ENCODE assay signal across 7 cellular contexts in the genomic region with DNA sequence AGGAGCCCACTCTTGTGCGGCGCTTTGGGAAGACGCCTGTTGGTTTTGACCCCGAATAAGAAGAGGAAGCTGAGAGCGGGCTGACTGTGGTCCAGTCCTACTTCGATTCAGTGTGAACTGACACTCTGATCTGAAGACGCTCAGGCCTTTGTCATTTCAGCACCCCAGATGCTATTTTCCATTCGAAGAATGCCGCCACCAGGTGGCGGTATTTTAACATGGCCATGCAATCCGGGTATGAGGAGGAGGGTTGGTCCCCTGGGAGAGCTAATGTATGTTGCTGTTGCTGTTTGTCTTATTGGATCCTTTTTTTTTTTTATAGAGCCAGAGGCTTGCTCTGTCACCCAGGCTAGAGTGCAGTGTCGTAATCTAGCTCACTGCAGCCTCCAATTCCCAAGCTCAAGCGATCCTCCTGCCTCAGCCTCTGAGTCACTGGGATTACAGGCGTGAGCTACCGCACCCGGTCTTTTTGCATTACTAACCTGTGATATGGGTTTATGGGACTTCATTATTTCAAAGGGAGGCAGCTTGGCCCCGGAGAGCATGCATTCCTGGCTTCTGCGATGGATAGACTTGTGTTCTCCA. TPM values are rescaled to one million over a fixed set of nuclear protein-coding genes. Genes with fewer than 3 reads are reported as not detected.
A peak's percentile ranks its signal among the peaks of the same experiment; 100 is the strongest.
DNase-seq lines count a peak whose midpoint lies in the region; ATAC-seq, FAIRE-seq and TF ChIP-seq lines count a peak whose summit lies in the region.

No MANE protein-coding gene starts in this region.

- peak overlapping the region; percentile 98 for H3K27ac ChIP-seq in keratinocyte (ENCODE audit: control insufficient read depth, insufficient read depth, low read length)

- TF ChIP-seq CTCF in WTC11 (IDR thresholded peaks at IDR 0.05): peak; percentile 82
- TF ChIP-seq CTCF in keratinocyte (optimal IDR thresholded peaks at IDR 0.05 in 1 of 3, IDR thresholded peaks at IDR 0.05 in 1 of 3, conservative IDR thresholded peaks at IDR 0.05 in 1 of 3; ENCODE audit: extremely low read depth in 1 of 3, insufficient read depth in 2 of 3, low read length in 3 of 3): peak; percentile 76 to 82 (median 80)

- peak; percentile 84 for FAIRE-seq in keratinocyte (lab: Jason Lieb, UNC)

- H3K4me2 ChIP-seq in keratinocyte (ENCODE audit: control insufficient read depth, extremely low read depth, insufficient read depth, low read depth, low read length): peak overlapping the region; percentile 100

- peaks cover 15% of the 10 kb centered on the region for H3K4me1 ChIP-seq in keratinocyte (ENCODE audit: control insufficient read depth, extremely low read depth, insufficient read depth, low read length)

- H3K9ac ChIP-seq in keratinocyte (ENCODE audit: control insufficient read depth, extremely low read depth, insufficient read depth, low read length): peak overlapping the region; percentile 95

- H3K27me3 ChIP-seq in keratinocyte (ENCODE audit: control insufficient read depth, extremely low read depth, insufficient read depth, low read length): no peaks in the 10 kb centered on the region

- H4K20me1 ChIP-seq in keratinocyte (ENCODE audit: control insufficient read depth, extremely low read depth, insufficient read depth, low read length): no peaks in the 10 kb centered on the region

- H3K4me3 ChIP-seq in keratinocyte (ENCODE audit: control insufficient read depth in 2 of 3, extremely low read depth in 1 of 3, insufficient read depth in 2 of 3, low read depth in 1 of 3, low read length in 3 of 3): peak overlapping the region; percentile 43 to 100 (median 88)

- H3K27me3 Mint-ChIP-seq in WTC11 (ENCODE audit: low read depth): peaks cover 2% of the 10 kb centered on the region; the same call in 1 of the 2 replicates

- no peaks in the 10 kb centered on the region for H3K9me3 Mint-ChIP-seq in WTC11

- H3K9me3 ChIP-seq in keratinocyte (ENCODE audit: control insufficient read depth, low read depth, low read length): no peaks in the 10 kb centered on the region

- TF ChIP-seq POLR2A in GM18505 (IDR thresholded peaks at IDR 0.05; ENCODE audit: borderline replicate concordance, extremely low read depth, insufficient read depth, insufficient read length): no peak

- CTCF ChIA-PET in WTC11 (lab: Charles Lee): interaction anchor here (0.6 to 4.5 kb wide), 58 partner anchors 8 to 624 kb away, joined by 3 to 90 read pairs (median 5); a partner anchor contains a TSS

- DNase-seq in NCI-H2196 treated with DMSO at 0.1 percent for 48 hours (lab: John Stamatoyannopoulos, UW; ENCODE audit: unreplicated experiment): peak; percentile 77
- DNase-seq in WTC11 (ENCODE audit: low spot score): peak; percentile 87
- DNase-seq in central memory CD4-positive, alpha-beta T cell: peak; percentile 77
- DNase-seq in keratinocyte (ENCODE audit: low read depth, low spot score): peak; percentile 58
- peak; percentile 73 to 81 for DNase-seq in stimulated activated CD4-positive, alpha-beta T cell treated with anti-CD3 and anti-CD28 coated beads, Interleukin-15, amount 100 ng/mL, for 1 hour (ENCODE audit: low read depth in 1 of 2, low spot score in 1 of 2)

- H3K9me1 ChIP-seq in keratinocyte (ENCODE audit: control insufficient read depth, extremely low read depth, insufficient read depth, low read length): no peaks in the 10 kb centered on the region

- ATAC-seq in GM18505 (IDR thresholded peaks at IDR 0.05; ENCODE audit: unreplicated experiment) (peak; percentile 40), HG03175 (IDR thresholded peaks at IDR 0.05; ENCODE audit: unreplicated experiment) (peak; percentile 32), WTC11 (peak; percentile 32)

- H2AFZ ChIP-seq in keratinocyte (ENCODE audit: control insufficient read depth, low read length): peak overlapping the region; percentile 94

- peaks cover 3 to 23% of the 10 kb centered on the region in 2 experiments for H3K36me3 ChIP-seq in keratinocyte (ENCODE audit: control insufficient read depth in 2 of 2, extremely low read depth in 1 of 2, insufficient read depth in 2 of 2, low read length in 2 of 2)

- peaks cover 8% of the 10 kb centered on the region; the same call in 1 of the 2 replicates for H3K4me1 Mint-ChIP-seq in WTC11

- POLR2A ChIA-PET in WTC11 (lab: Charles Lee): interaction anchor here (0.5 to 2.1 kb wide), 19 partner anchors 9 to 551 kb away, joined by 3 to 13 read pairs (median 4); a partner anchor contains a TSS

- peak overlapping the region; percentile 99 for H3K27ac Mint-ChIP-seq in WTC11

- peaks cover 23% of the 10 kb centered on the region for H3K36me3 Mint-ChIP-seq in WTC11

- H3K4me3 Mint-ChIP-seq in WTC11: peak overlapping the region; percentile 88

- H3K79me2 ChIP-seq in keratinocyte (ENCODE audit: control insufficient read depth, insufficient read depth, low read length): peaks cover 30% of the 10 kb centered on the region

- dilution Hi-C loops in keratinocyte (cut with MboI; ENCODE audit: extremely low pct_ligation_motif_present, low sequenced_read_pairs): no loop called here

TF ChIP-seq in WTC11, 78 proteins besides CTCF, POLR2A, EP300 and RAD21:
- TF ChIP-seq RORB (CRISPR knock-in tag; IDR thresholded peaks at IDR 0.05) (0 out of 2 replicates have a peak, but pooled peaks have one; percentile 48), TEAD4 (CRISPR knock-in tag; IDR thresholded peaks at IDR 0.05) (no peak)
TF ChIP-seq in WTC11: peak in this region for 1.

RNA-seq across cellular contexts. Expression of a gene that starts 0.8 kb away (rescaled TPM):
- total RNA-seq in WTC11 (2021): 103 to 129 TPM (median 103 TPM) in 3 replicates
- 32.4 to 37.1 TPM (median 34.8 TPM) in 3 replicates for polyA plus RNA-seq in keratinocyte
- polyA plus RNA-seq in keratinocyte (2011; ENCODE audit: low read depth): 29.0 TPM
- polyA plus RNA-seq in keratinocyte (2011; cell fraction: cytosol; rRNA removed): 23.2 and 44.5 TPM in 2 replicates
- polyA plus RNA-seq in keratinocyte (2011; cell fraction: nucleus; rRNA removed): 48.6 and 57.5 TPM in 2 replicates
- 43.7 and 46.1 TPM in 2 replicates for polyA plus RNA-seq in keratinocyte (2012; ENCODE audit: low replicate concordance)
- polyA minus RNA-seq in keratinocyte: 15.3 to 25.4 TPM (median 20.0 TPM) in 3 replicates
- polyA minus RNA-seq in keratinocyte (2011; cell fraction: cytosol; rRNA and poly(A)+ RNA removed): 40.5 TPM
- 23.8 and 25.2 TPM in 2 replicates for polyA minus RNA-seq in keratinocyte (2011; cell fraction: nucleus; rRNA and poly(A)+ RNA removed)

RNA-seq across cellular contexts. Expression of a gene that starts 18.3 kb away (rescaled TPM):
- total RNA-seq in WTC11 (2021): 41.5 to 48.2 TPM (median 44.3 TPM) in 3 replicates
- polyA plus RNA-seq in keratinocyte: 0.41 to 2.1 TPM (median 1.5 TPM) in 3 replicates
- 1.2 TPM for polyA plus RNA-seq in keratinocyte (2011; ENCODE audit: low read depth)
- 1.9 and 10.7 TPM in 2 replicates for polyA plus RNA-seq in keratinocyte (2011; cell fraction: cytosol; rRNA removed)
- 1.7 and 3.9 TPM in 2 replicates for polyA plus RNA-seq in keratinocyte (2011; cell fraction: nucleus; rRNA removed)
- 5.0 and 6.3 TPM in 2 replicates for polyA plus RNA-seq in keratinocyte (2012; ENCODE audit: low replicate concordance)
- polyA minus RNA-seq in keratinocyte: 0.22 to 2.0 TPM (median 0.30 TPM) in 3 replicates
- 30.5 TPM for polyA minus RNA-seq in keratinocyte (2011; cell fraction: cytosol; rRNA and poly(A)+ RNA removed)
- 0.62 and 4.4 TPM in 2 replicates for polyA minus RNA-seq in keratinocyte (2011; cell fraction: nucleus; rRNA and poly(A)+ RNA removed)

RNA-seq across cellular contexts. Expression of a gene that starts 24.1 kb away (rescaled TPM):
- 23.2 to 24.3 TPM (median 23.7 TPM) in 3 replicates for total RNA-seq in WTC11 (2021)
- polyA plus RNA-seq in keratinocyte: 10.7 to 15.5 TPM (median 10.8 TPM) in 3 replicates
- polyA plus RNA-seq in keratinocyte (2011; ENCODE audit: low read depth): 5.6 TPM
- polyA plus RNA-seq in keratinocyte (2011; cell fraction: cytosol; rRNA removed): 8.6 and 20.3 TPM in 2 replicates
- 6.8 and 12.3 TPM in 2 replicates for polyA plus RNA-seq in keratinocyte (2011; cell fraction: nucleus; rRNA removed)
- polyA plus RNA-seq in keratinocyte (2012; ENCODE audit: low replicate concordance): 20.4 and 21.6 TPM in 2 replicates
- 5.8 to 18.7 TPM (median 15.3 TPM) in 3 replicates for polyA minus RNA-seq in keratinocyte
- 15.5 TPM for polyA minus RNA-seq in keratinocyte (2011; cell fraction: cytosol; rRNA and poly(A)+ RNA removed)
- polyA minus RNA-seq in keratinocyte (2011; cell fraction: nucleus; rRNA and poly(A)+ RNA removed): 6.1 and 6.4 TPM in 2 replicates

RNA-seq across cellular contexts. Expression of a gene that starts 29.6 kb away (rescaled TPM):
- 4.1 to 7.4 TPM (median 6.5 TPM) in 3 replicates for total RNA-seq in WTC11 (2021)
- polyA plus RNA-seq in keratinocyte: 0.28 to 0.72 TPM (median 0.68 TPM) in 3 replicates
- 6.7 TPM for polyA plus RNA-seq in keratinocyte (2011; ENCODE audit: low read depth)
- 0.29 and 1.6 TPM in 2 replicates for polyA plus RNA-seq in keratinocyte (2011; cell fraction: cytosol; rRNA removed)
- 0.34 and 1.3 TPM in 2 replicates for polyA plus RNA-seq in keratinocyte (2011; cell fraction: nucleus; rRNA removed)
- 1.8 and 10.1 TPM in 2 replicates for polyA plus RNA-seq in keratinocyte (2012; ENCODE audit: low replicate concordance)
- not detected in 3 replicates for polyA minus RNA-seq in keratinocyte
- not detected for polyA minus RNA-seq in keratinocyte (2011; cell fraction: cytosol; rRNA and poly(A)+ RNA removed)
- polyA minus RNA-seq in keratinocyte (2011; cell fraction: nucleus; rRNA and poly(A)+ RNA removed): 1.5 TPM in 1 of 2 replicates, not detected in the other

RNA-seq across cellular contexts. Expression of a gene that starts 40.6 kb away (rescaled TPM):
- total RNA-seq in WTC11 (2021): 39.4 to 46.9 TPM (median 46.3 TPM) in 3 replicates
- polyA plus RNA-seq in keratinocyte: 8.4 to 11.7 TPM (median 10.9 TPM) in 3 replicates
- polyA plus RNA-seq in keratinocyte (2011; ENCODE audit: low read depth): 15.8 TPM
- 5.2 and 11.4 TPM in 2 replicates for polyA plus RNA-seq in keratinocyte (2011; cell fraction: cytosol; rRNA removed)
- polyA plus RNA-seq in keratinocyte (2011; cell fraction: nucleus; rRNA removed): 18.9 and 22.4 TPM in 2 replicates
- 14.5 and 18.4 TPM in 2 replicates for polyA plus RNA-seq in keratinocyte (2012; ENCODE audit: low replicate concordance)
- polyA minus RNA-seq in keratinocyte: 7.8 to 18.9 TPM (median 8.1 TPM) in 3 replicates
- 23.4 TPM for polyA minus RNA-seq in keratinocyte (2011; cell fraction: cytosol; rRNA and poly(A)+ RNA removed)
- 11.3 and 15.2 TPM in 2 replicates for polyA minus RNA-seq in keratinocyte (2011; cell fraction: nucleus; rRNA and poly(A)+ RNA removed)

Comparison
In these comparisons a context has a peak if more than half of its experiments do, and no peak if none do; other contexts are left out.
1. Peak in every context shown above with its lines: DNase-seq, ATAC-seq, H3K4me3 ChIP-seq and H3K27ac ChIP-seq.